ENCODE assay signal across 20 cellular contexts in the genomic region with DNA sequence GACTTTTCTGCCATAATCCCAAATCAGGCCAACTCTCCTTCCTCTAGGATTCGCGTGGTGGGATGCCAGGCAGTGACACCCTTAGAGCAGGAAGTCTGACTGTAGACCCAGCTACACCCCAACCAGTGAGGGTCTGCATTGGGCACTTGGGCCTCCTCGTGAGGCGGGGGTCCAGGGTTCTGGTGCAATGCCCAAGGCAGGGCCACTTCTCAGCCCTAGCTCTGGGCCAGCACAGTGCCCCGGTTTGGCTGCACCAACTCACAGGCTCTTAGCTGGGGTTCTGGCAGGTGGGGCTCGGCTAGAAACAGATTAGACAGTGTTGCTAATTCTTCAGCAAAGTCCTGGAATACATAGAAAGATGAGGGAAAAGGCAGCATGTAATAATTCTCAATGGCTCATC. TPM values are rescaled to one million over a fixed set of nuclear protein-coding genes. Genes with fewer than 3 reads are reported as not detected.
DNase-seq lines count a peak whose midpoint lies in the region; ATAC-seq, FAIRE-seq and TF ChIP-seq lines count a peak whose summit lies in the region.
"Had no signal": no experiment of that assay in that cellular context is flagged by ENCODE, and none has a peak within 500 bp of the region (broad histone marks: within the 10 kb centered on the region; RNA-seq: fewer than 3 reads in every experiment).

No MANE protein-coding gene starts in this region.

- TF ChIP-seq RAD21 in SK-N-SH (IDR thresholded peaks at IDR 0.05; ENCODE audit: low read length) = no peak
- no peak for TF ChIP-seq RAD21 in GM12878 (IDR thresholded peaks at IDR 0.05; ENCODE audit: insufficient read depth, low read depth, low read length)

- H3K27me3 Mint-ChIP-seq in nephron progenitor cell (ENCODE audit: low read depth, poor library complexity) = no peaks in the 10 kb centered on the region
- no peaks in the 10 kb centered on the region for H3K27me3 Mint-ChIP-seq in type B pancreatic cell
- H3K27me3 Mint-ChIP-seq: CD4-positive, alpha-beta T cell; IgD-negative memory B cell had no signal

- intact Hi-C loops in GM12878 (cut with micrococcal nuclease; ENCODE audit: unreplicated experiment) = no loop called here

- H3K27ac Mint-ChIP-seq in nephron progenitor cell (peak overlapping the region; percentile 74), type B pancreatic cell (no peak overlapping the region)
- H3K27ac Mint-ChIP-seq: CD4-positive, alpha-beta T cell had no signal

- H3K9me2 ChIP-seq in SK-N-SH = no peaks in the 10 kb centered on the region

- H3K4me3 Mint-ChIP-seq in nephron progenitor cell (no peak overlapping the region), type B pancreatic cell (no peak overlapping the region)
- H3K4me3 Mint-ChIP-seq: CD4-positive, alpha-beta T cell; IgD-negative memory B cell had no signal

- H3K79me2 ChIP-seq in SK-N-SH (ENCODE audit: insufficient read depth) (peaks cover 2% of the 10 kb centered on the region; the same call in 1 of the 2 replicates), GM12878 (ENCODE audit: control insufficient read depth, insufficient read depth, low read length) (no peaks in the 10 kb centered on the region)

- no peak overlapping the region for H3K4me2 ChIP-seq in SK-N-SH
- no peak overlapping the region for H3K4me2 ChIP-seq in GM12878 (ENCODE audit: control insufficient read depth, insufficient read depth)
- H3K4me2 ChIP-seq: A549 had no signal

- POLR2A ChIA-PET in SK-N-SH (lab: Yijun Ruan, JAX) (no interaction called here), GM12878 (lab: Charles Lee) (no interaction called here)

- ATAC-seq in SK-N-SH treated with all-trans-retinoic acid at 6 μM for 48 hours (no peak), GM12878 (no peak)
- ATAC-seq: A549, HepG2 had no signal

- WGBS in SK-N-SH (ENCODE audit: low lambda C conversion rate) = 94% methylated on average over 2 of the region's 6 CpGs
- 81% methylated on average over 6 of the region's 6 CpGs for WGBS in GM12878 (ENCODE audit: insufficient coverage, insufficient replicate concordance, low lambda C conversion rate, missing lambda C conversion rate)

- H3F3A ChIP-seq in SK-N-SH (replicated peaks; ENCODE audit: insufficient read depth) = peaks cover 18% of the 10 kb centered on the region

- DNase-seq in SK-N-SH (peak; percentile 3), GM12878 (ENCODE audit: low read depth, low spot score) (no peak), nephron progenitor cell (no peak), type B pancreatic cell (ENCODE audit: extremely low spot score, unreplicated experiment) (peak; percentile 53), GM19239 (ENCODE audit: insufficient read length, low spot score) (no peak), H7 (no peak), H54 (ENCODE audit: insufficient read length, low spot score) (no peak)
- DNase-seq: AML-193; Caco-2; CD4-positive, alpha-beta T cell; GOT3 had no signal

- no peaks in the 10 kb centered on the region for H3K27me3 ChIP-seq in SK-N-SH (ENCODE audit: insufficient read depth)
- H3K27me3 ChIP-seq in GM12878 (replicated peaks in 1 of 2; ENCODE audit: control insufficient read depth in 2 of 2, insufficient read depth in 2 of 2, low read length in 1 of 2) = no peaks in the 10 kb centered on the region
- H3K27me3 ChIP-seq in H7 (ENCODE audit: control insufficient read depth, insufficient read depth, low read length) = no peaks in the 10 kb centered on the region

- FAIRE-seq in GM12878 (lab: Jason Lieb, UNC) = no peak
- no peak for FAIRE-seq in GM19239 (lab: Jason Lieb, UNC)
- FAIRE-seq in H54 (lab: Jason Lieb, UNC) = no peak
- FAIRE-seq: A549, D721Med, G401.6, HepG2 had no signal

- in situ Hi-C loops in GM12878 (cut with MboI) = no loop called here

- H4K20me1 ChIP-seq in SK-N-SH (ENCODE audit: insufficient read depth) (no peaks in the 10 kb centered on the region), GM12878 (ENCODE audit: control insufficient read depth, insufficient read depth) (no peaks in the 10 kb centered on the region)

- no peak for TF ChIP-seq CTCF in SK-N-SH (IDR thresholded peaks at IDR 0.05)
- TF ChIP-seq CTCF in GM12878 (IDR thresholded peaks at IDR 0.05 in 2 of 3, conservative IDR thresholded peaks at IDR 0.05 in 1 of 3; ENCODE audit: control insufficient read depth in 2 of 3, extremely low read depth in 1 of 3, insufficient read depth in 1 of 3, low read depth in 3 of 3, low read length in 3 of 3) = no peak
- no peak for TF ChIP-seq CTCF in nephron progenitor cell (IDR thresholded peaks at IDR 0.05)
- TF ChIP-seq CTCF in type B pancreatic cell (conservative IDR thresholded peaks at IDR 0.05) = no peak

- CTCF ChIA-PET in SK-N-SH (lab: Yijun Ruan, JAX) (interaction anchor here (2.7 kb wide), 1 partner anchor 11 kb away, joined by 9 read pairs; no protein-coding TSS in a partner anchor), GM12878 (lab: Yijun Ruan, JAX) (interaction anchor here (1.8 kb wide), 1 partner anchor 204 kb away, joined by 5 read pairs; no protein-coding TSS in a partner anchor)

- H3K9me3 Mint-ChIP-seq in nephron progenitor cell = no peaks in the 10 kb centered on the region
- no peaks in the 10 kb centered on the region for H3K9me3 Mint-ChIP-seq in type B pancreatic cell
- H3K9me3 Mint-ChIP-seq: CD4-positive, alpha-beta T cell; IgD-negative memory B cell had no signal

- H3K27ac ChIP-seq in SK-N-SH (ENCODE audit: low read depth in 2 of 2, low read length in 1 of 2) = no peak overlapping the region
- H3K27ac ChIP-seq in GM12878 (ENCODE audit: control insufficient read depth, insufficient read depth) = no peak overlapping the region
- H3K27ac ChIP-seq: 22Rv1, A549, C4-2B had no signal

- peaks cover 41 to 71% of the 10 kb centered on the region in 2 experiments for H3K36me3 ChIP-seq in SK-N-SH (replicated peaks in 1 of 2; ENCODE audit: control insufficient read depth in 1 of 2, insufficient read depth in 2 of 2, low read length in 1 of 2)
- H3K36me3 ChIP-seq in GM12878 (ENCODE audit: control insufficient read depth in 2 of 2, insufficient read depth in 2 of 2, low read length in 1 of 2) = peaks cover 12 to 21% of the 10 kb centered on the region in 2 experiments
- H3K36me3 ChIP-seq in H7 (replicated peaks; ENCODE audit: control insufficient read depth, insufficient read depth, low read length) = peaks cover 26% of the 10 kb centered on the region

- TF ChIP-seq POLR2A in GM12878 (IDR thresholded peaks at IDR 0.05; ENCODE audit: low read depth, low read length) = no peak
- no peak for TF ChIP-seq POLR2A in H54 (IDR thresholded peaks at IDR 0.05; ENCODE audit: low read depth, low read length)

- TSS peak; percentile 36 for BruUV-seq in GM12878 (replicated peaks; lab: Mats Ljungman, UMichigan)

- H2AFZ ChIP-seq in SK-N-SH (ENCODE audit: low read depth) (no peak overlapping the region), GM12878 (ENCODE audit: control insufficient read depth, low read depth, low read length) (no peak overlapping the region)

- H3K4me1 ChIP-seq in SK-N-SH (ENCODE audit: control insufficient read depth in 1 of 2, insufficient read depth in 2 of 2, low read depth in 1 of 2, low read length in 1 of 2) = peaks cover 0 to 7% of the 10 kb centered on the region in 2 experiments; a peak in 1 of 4 replicates
- no peaks in the 10 kb centered on the region for H3K4me1 ChIP-seq in GM12878 (ENCODE audit: control insufficient read depth, insufficient read depth, low read length)
- H3K4me1 ChIP-seq: A549, Caco-2, HAP-1 had no signal

- H3K9ac ChIP-seq in SK-N-SH (no peak overlapping the region), GM12878 (ENCODE audit: control insufficient read depth, insufficient read depth, low read length) (no peak overlapping the region)

- TF ChIP-seq EP300 in SK-N-SH (IDR thresholded peaks at IDR 0.05; ENCODE audit: borderline replicate concordance in 1 of 2, low read depth in 1 of 2, low read length in 1 of 2) (no peak), GM12878 (IDR thresholded peaks at IDR 0.05; ENCODE audit: borderline replicate concordance in 1 of 2, control insufficient read depth in 1 of 2, low read depth in 2 of 2, low read length in 2 of 2) (no peak)

- H3K9me3 ChIP-seq in SK-N-SH (no peaks in the 10 kb centered on the region), GM12878 (replicated peaks; ENCODE audit: control insufficient read depth, insufficient read depth, low read length) (no peaks in the 10 kb centered on the region)
- H3K9me3 ChIP-seq: A549, Caco-2, HAP-1 had no signal

- RAD21 ChIA-PET in GM12878 (lab: Charles Lee; ENCODE audit: unreplicated experiment) = no interaction called here

- H3K4me3 ChIP-seq in SK-N-SH (ENCODE audit: low read depth in 2 of 2, low read length in 1 of 2) (no peak overlapping the region), GM12878 (no peak overlapping the region), H7 (ENCODE audit: insufficient read depth, low read depth, low read length) (no peak overlapping the region)
- H3K4me3 ChIP-seq: A549, HAP-1 had no signal

- H3K36me3 Mint-ChIP-seq in nephron progenitor cell (ENCODE audit: low read depth) = peaks cover 44% of the 10 kb centered on the region
- peaks cover 9% of the 10 kb centered on the region for H3K36me3 Mint-ChIP-seq in type B pancreatic cell

- SMC1A ChIA-PET in GM12878 (lab: Charles Lee; ENCODE audit: uncharacterized antibody, unreplicated experiment) = no interaction called here

- peaks cover 5% of the 10 kb centered on the region for H3K4me1 Mint-ChIP-seq in nephron progenitor cell
- no peaks in the 10 kb centered on the region for H3K4me1 Mint-ChIP-seq in type B pancreatic cell (ENCODE audit: unreplicated experiment)
- H3K4me1 Mint-ChIP-seq: IgD-negative memory B cell had no signal

RNA-seq across cellular contexts. Expression of gene CDAN1, which starts 12.7 kb away (rescaled TPM):
- 6.2 and 9.7 TPM in 2 replicates for polyA plus RNA-seq in SK-N-SH (2012; rRNA removed)
- 2.9 and 4.2 TPM in 2 replicates for polyA plus RNA-seq in SK-N-SH (2012; cell fraction: cytosol; rRNA removed)
- 16.4 and 18.2 TPM in 2 replicates for polyA plus RNA-seq in SK-N-SH (2012; cell fraction: nucleus; rRNA removed)
- 22.2 and 27.4 TPM in 2 replicates for total RNA-seq in GM12878 (2013; cell fraction: nucleolus; rRNA removed)
- total RNA-seq in GM12878 (2014; rRNA removed) = 7.3 and 9.1 TPM in 2 replicates
- 3.9 and 5.6 TPM in 2 replicates for total RNA-seq in GM12878 (2014; rRNA removed; fragmentation: Illumina TruSeq; extraction: Trizol)
- 11.2 and 14.2 TPM in 2 replicates for total RNA-seq in GM12878 (2021)
- polyA plus RNA-seq in GM12878 (2011; ENCODE audit: low read depth) = 3.6 TPM
- 5.4 and 6.3 TPM in 2 replicates for polyA plus RNA-seq in GM12878 (2011; rRNA removed)
- polyA plus RNA-seq in GM12878 (2011; cell fraction: cytosol; rRNA removed) = 6.5 and 8.5 TPM in 2 replicates
- polyA plus RNA-seq in GM12878 (2011; cell fraction: nucleus; rRNA removed) = 20.1 and 28.7 TPM in 2 replicates
- 6.9 and 7.1 TPM in 2 replicates for polyA plus RNA-seq in GM12878 (2012)
- polyA plus RNA-seq in GM12878 (2014; fragmentation: Illumina TruSeq; extraction: Trizol) = 2.5 and 4.2 TPM in 2 replicates
- polyA plus RNA-seq in GM12878 (2014; fragmentation: Nextera tagmentation; extraction: Ambion mirVana) = 1 to 10 TPM in 1 of 2 experiments, under 1 TPM in 1; 0.56 to 1.6 TPM
- 8.3 and 9.3 TPM in 2 replicates for polyA plus RNA-seq in GM12878 (2014; rRNA removed)
- 1 to 10 TPM; 7.2 to 8.7 TPM for polyA plus RNA-seq in GM12878 (2016; fragmentation: Nextera tagmentation; extraction: Ambion mirVana)
- 5.5 and 7.4 TPM in 2 replicates for polyA minus RNA-seq in GM12878 (2011; rRNA and poly(A)+ RNA removed)
- 2.8 and 3.5 TPM in 2 replicates for polyA minus RNA-seq in GM12878 (2011; cell fraction: cytosol; rRNA and poly(A)+ RNA removed)
- 9.1 and 16.0 TPM in 2 replicates for polyA minus RNA-seq in GM12878 (2011; cell fraction: nucleus; rRNA and poly(A)+ RNA removed)
- 25.8 and 37.2 TPM in 2 replicates for total RNA-seq in type B pancreatic cell (ENCODE audit: low replicate concordance)
- 14.3 and 15.9 TPM in 2 replicates for total RNA-seq in H7 (2014; rRNA removed; shearing (Covaris generic))

Comparison
In these comparisons a context has a peak if more than half of its experiments do, and no peak if none do; other contexts are left out.
1. DNase-seq: peak in SK-N-SH (single experiment) and type B pancreatic cell (single experiment); none in GM12878 (single experiment), nephron progenitor cell (single experiment), GM19239 (single experiment), H7 (single experiment) and H54 (single experiment).